In genomic region chr12:93198086-93198485, GRCh38 we compare ENCODE assay signal across 15 cellular contexts.
DNase-seq lines count a peak whose midpoint lies in the region; ATAC-seq, FAIRE-seq and TF ChIP-seq lines count a peak whose summit lies in the region.
"Had no signal": no experiment of that assay in that cellular context is flagged by ENCODE, and none has a peak within 500 bp of the region (broad histone marks: within the 10 kb centered on the region; RNA-seq: fewer than 3 reads in every experiment).

No MANE protein-coding gene starts in this region.

- 59% methylated on average over 4 of the region's 4 CpGs for WGBS in right cardiac atrium

- no peaks in the 10 kb centered on the region for H4K20me1 ChIP-seq in astrocyte (ENCODE audit: insufficient read depth, low read length)

- no peak overlapping the region for H3K9ac ChIP-seq in astrocyte (ENCODE audit: low read length)

- no peaks in the 10 kb centered on the region for H3K27me3 Mint-ChIP-seq in astrocyte (ENCODE audit: low read depth, unreplicated experiment)

- H3K79me2 ChIP-seq in astrocyte (ENCODE audit: insufficient read depth, low read length): no peaks in the 10 kb centered on the region

- no peak overlapping the region for H3K27ac Mint-ChIP-seq in astrocyte (ENCODE audit: unreplicated experiment)
- H3K27ac Mint-ChIP-seq: GM23338; T-helper 1 cell treated with Interleukin-12 subunit alpha and Interleukin-12 subunit beta and Interleukin-4 antibody, amounts not matched to agents 30 μg/mL and 1 μg/mL, for 36 hours had no signal

- peaks cover 21% of the 10 kb centered on the region for H3K4me1 Mint-ChIP-seq in astrocyte (ENCODE audit: low read depth, unreplicated experiment)

- H2AFZ ChIP-seq in astrocyte (ENCODE audit: low read depth, low read length): no peak overlapping the region
- H2AFZ ChIP-seq: GM23338 had no signal

- H3K36me3 Mint-ChIP-seq in astrocyte (ENCODE audit: low read depth, unreplicated experiment): no peaks in the 10 kb centered on the region

- H3K27me3 ChIP-seq in right cardiac atrium (ENCODE audit: control insufficient read depth, insufficient read depth) (no peaks in the 10 kb centered on the region), left ventricle myocardium inferior (ENCODE audit: low read depth) (no peaks in the 10 kb centered on the region), astrocyte (ENCODE audit: insufficient read depth, low read length) (no peaks in the 10 kb centered on the region), kidney epithelial cell (ENCODE audit: control insufficient read depth, insufficient read depth, low read length) (no peaks in the 10 kb centered on the region)

- H3K9me3 Mint-ChIP-seq in astrocyte (ENCODE audit: unreplicated experiment): no peaks in the 10 kb centered on the region

- DNase-seq in right cardiac atrium: no peak
- DNase-seq in left ventricle myocardium inferior: no peak
- DNase-seq in astrocyte (ENCODE audit: low read depth): peak; percentile 85
- peak; percentile 91 for DNase-seq in kidney epithelial cell (ENCODE audit: low read depth)
- DNase-seq in activated CD4-positive, alpha-beta T cell treated with anti-CD3 and anti-CD28 coated beads, Interleukin-2, amount 50 U/mL, for 1 hour: no peak
- no peak for DNase-seq in DMS79 treated with DMSO at 0.1 percent for 48 hours (lab: John Stamatoyannopoulos, UW)
- DNase-seq: amygdala, left ventricle myocardium superior, NCI-H82, pancreas had no signal

- H3K4me2 ChIP-seq in astrocyte (ENCODE audit: low read length): peak overlapping the region; percentile 39
- H3K4me2 ChIP-seq: GM23338 had no signal

- H3K4me1 ChIP-seq in right cardiac atrium (ENCODE audit: control insufficient read depth, insufficient read depth, low read length): peaks cover 16% of the 10 kb centered on the region
- peaks cover 30% of the 10 kb centered on the region for H3K4me1 ChIP-seq in left ventricle myocardium inferior
- peaks cover 33% of the 10 kb centered on the region for H3K4me1 ChIP-seq in astrocyte (ENCODE audit: insufficient read depth, low read length)
- H3K4me1 ChIP-seq: pancreas had no signal

- ATAC-seq in right cardiac atrium (peak; percentile 37 to 56), GM18870 (IDR thresholded peaks at IDR 0.05; ENCODE audit: unreplicated experiment) (no peak), GM18519 (IDR thresholded peaks at IDR 0.05; ENCODE audit: low FRiP score, unreplicated experiment) (no peak)
- ATAC-seq: GM23338, left ventricle myocardium superior had no signal

- H3K9me3 ChIP-seq in right cardiac atrium (ENCODE audit: control insufficient read depth, low read length) (no peaks in the 10 kb centered on the region), left ventricle myocardium inferior (replicated peaks) (peaks cover 2% of the 10 kb centered on the region), astrocyte (ENCODE audit: insufficient read depth, low read depth, low read length) (no peaks in the 10 kb centered on the region)
- H3K9me3 ChIP-seq: pancreas had no signal

- no peak overlapping the region for H3K4me3 ChIP-seq in right cardiac atrium (ENCODE audit: low read length)
- H3K4me3 ChIP-seq in left ventricle myocardium inferior: no peak overlapping the region
- no peak overlapping the region for H3K4me3 ChIP-seq in astrocyte (ENCODE audit: insufficient read depth, low read depth, low read length)
- H3K4me3 ChIP-seq in kidney epithelial cell (ENCODE audit: low read depth, low read length): no peak overlapping the region
- H3K4me3 ChIP-seq: GM23338, pancreas had no signal

- no peak overlapping the region for H3K4me3 Mint-ChIP-seq in astrocyte (ENCODE audit: unreplicated experiment)
- H3K4me3 Mint-ChIP-seq: GM23338; T-helper 1 cell treated with Interleukin-12 subunit alpha and Interleukin-12 subunit beta and Interleukin-4 antibody, amounts not matched to agents 30 μg/mL and 1 μg/mL, for 36 hours had no signal

- H3K36me3 ChIP-seq in left ventricle myocardium inferior (no peaks in the 10 kb centered on the region), astrocyte (ENCODE audit: insufficient read depth, low read length) (no peaks in the 10 kb centered on the region), kidney epithelial cell (ENCODE audit: control insufficient read depth, insufficient read depth, low read length) (no peaks in the 10 kb centered on the region)
- H3K36me3 ChIP-seq: pancreas had no signal

- H3K27ac ChIP-seq in right cardiac atrium (ENCODE audit: low read length): no peak overlapping the region
- H3K27ac ChIP-seq in left ventricle myocardium inferior (replicated peaks): no peak overlapping the region
- H3K27ac ChIP-seq in astrocyte (ENCODE audit: low read depth, low read length): no peak overlapping the region
- H3K27ac ChIP-seq: pancreas had no signal

- intact Hi-C loops in right cardiac atrium (cut with DNase I) (no loop called here), left ventricle myocardium inferior (cut with micrococcal nuclease) (no loop called here)

- TF ChIP-seq CTCF in left ventricle myocardium inferior (IDR thresholded peaks at IDR 0.05; ENCODE audit: borderline replicate concordance) (no peak), astrocyte (IDR thresholded peaks at IDR 0.05; ENCODE audit: insufficient read depth, low read depth, low read length) (no peak), kidney epithelial cell (IDR thresholded peaks at IDR 0.05; ENCODE audit: insufficient read depth, low read length, poor library complexity, severe bottlenecking) (no peak)

- FAIRE-seq in astrocyte (lab: Jason Lieb, UNC): no peak
- FAIRE-seq: A204.1, pancreas had no signal

Comparison
In these comparisons a context has a peak if more than half of its experiments do, and no peak if none do; other contexts are left out.
1. ATAC-seq: peak in right cardiac atrium (2 of 2); none in GM18870 (single experiment) and GM18519 (single experiment).
2. DNase-seq: peak in astrocyte (single experiment) and kidney epithelial cell (single experiment); none in right cardiac atrium (0 of 3), left ventricle myocardium inferior (single experiment), activated CD4-positive, alpha-beta T cell treated with anti-CD3 and anti-CD28 coated beads, Interleukin-2, amount 50 U/mL, for 1 hour (single experiment) and DMS79 treated with DMSO at 0.1 percent for 48 hours (single experiment).